ENCODE assay signal across 1 cellular context in the genomic region with DNA sequence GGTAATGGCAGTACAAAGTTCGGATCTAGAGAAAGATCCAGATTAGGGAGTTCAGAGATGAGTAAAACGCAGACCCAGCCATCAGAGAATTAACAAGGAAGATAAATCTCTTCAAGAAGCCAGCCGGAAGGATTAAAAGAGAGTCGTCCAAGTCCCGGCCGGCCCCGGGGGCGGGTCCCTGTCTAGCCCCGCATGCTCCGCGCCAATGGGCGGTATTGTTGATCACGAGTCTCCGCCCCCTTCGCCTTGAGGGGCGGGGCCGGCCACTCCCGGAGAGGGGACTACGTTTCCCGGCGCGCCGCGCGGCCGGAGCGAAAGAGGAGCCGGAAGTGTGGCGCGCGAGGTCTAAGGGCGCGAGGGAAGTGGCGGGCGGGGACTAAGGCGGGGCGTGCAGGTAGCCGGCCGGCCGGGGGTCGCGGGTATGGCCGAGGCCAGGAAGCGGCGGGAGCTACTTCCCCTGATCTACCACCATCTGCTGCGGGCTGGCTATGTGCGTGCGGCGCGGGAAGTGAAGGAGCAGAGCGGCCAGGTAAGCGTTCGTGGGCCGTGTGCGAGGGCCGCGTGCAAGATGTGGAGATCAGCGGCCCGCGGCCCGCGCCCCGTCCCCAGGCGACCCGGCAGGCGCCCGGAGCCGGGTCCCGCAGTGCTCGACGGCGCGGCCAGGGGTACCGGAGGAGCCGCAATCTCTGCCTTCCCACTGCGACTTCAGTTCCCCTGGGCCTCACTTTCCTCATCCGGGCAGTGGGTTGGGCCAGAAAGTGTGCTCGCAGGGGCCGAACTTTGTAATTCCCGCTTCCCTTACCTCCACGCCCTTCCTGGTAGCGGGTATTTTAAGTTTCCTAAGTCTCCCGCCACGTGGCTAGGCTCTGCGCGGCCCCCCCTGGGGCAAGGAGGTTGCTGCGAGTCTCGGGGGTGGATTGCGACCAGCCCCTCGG.
TF ChIP-seq lines count a peak whose summit lies in the region.

A gene with protein sequence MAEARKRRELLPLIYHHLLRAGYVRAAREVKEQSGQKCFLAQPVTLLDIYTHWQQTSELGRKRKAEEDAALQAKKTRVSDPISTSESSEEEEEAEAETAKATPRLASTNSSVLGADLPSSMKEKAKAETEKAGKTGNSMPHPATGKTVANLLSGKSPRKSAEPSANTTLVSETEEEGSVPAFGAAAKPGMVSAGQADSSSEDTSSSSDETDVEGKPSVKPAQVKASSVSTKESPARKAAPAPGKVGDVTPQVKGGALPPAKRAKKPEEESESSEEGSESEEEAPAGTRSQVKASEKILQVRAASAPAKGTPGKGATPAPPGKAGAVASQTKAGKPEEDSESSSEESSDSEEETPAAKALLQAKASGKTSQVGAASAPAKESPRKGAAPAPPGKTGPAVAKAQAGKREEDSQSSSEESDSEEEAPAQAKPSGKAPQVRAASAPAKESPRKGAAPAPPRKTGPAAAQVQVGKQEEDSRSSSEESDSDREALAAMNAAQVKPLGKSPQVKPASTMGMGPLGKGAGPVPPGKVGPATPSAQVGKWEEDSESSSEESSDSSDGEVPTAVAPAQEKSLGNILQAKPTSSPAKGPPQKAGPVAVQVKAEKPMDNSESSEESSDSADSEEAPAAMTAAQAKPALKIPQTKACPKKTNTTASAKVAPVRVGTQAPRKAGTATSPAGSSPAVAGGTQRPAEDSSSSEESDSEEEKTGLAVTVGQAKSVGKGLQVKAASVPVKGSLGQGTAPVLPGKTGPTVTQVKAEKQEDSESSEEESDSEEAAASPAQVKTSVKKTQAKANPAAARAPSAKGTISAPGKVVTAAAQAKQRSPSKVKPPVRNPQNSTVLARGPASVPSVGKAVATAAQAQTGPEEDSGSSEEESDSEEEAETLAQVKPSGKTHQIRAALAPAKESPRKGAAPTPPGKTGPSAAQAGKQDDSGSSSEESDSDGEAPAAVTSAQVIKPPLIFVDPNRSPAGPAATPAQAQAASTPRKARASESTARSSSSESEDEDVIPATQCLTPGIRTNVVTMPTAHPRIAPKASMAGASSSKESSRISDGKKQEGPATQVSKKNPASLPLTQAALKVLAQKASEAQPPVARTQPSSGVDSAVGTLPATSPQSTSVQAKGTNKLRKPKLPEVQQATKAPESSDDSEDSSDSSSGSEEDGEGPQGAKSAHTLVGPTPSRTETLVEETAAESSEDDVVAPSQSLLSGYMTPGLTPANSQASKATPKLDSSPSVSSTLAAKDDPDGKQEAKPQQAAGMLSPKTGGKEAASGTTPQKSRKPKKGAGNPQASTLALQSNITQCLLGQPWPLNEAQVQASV (N-terminal part only) (plus strand): TSS at position 372 of the 935 bp plus-strand sequence. CDS start 50 bp downstream, at position 422.

TF ChIP-seq in A549, 52 proteins besides CTCF, POLR2A, EP300 and RAD21 (continued from another document):
- TF ChIP-seq NR3C1 (IDR thresholded peaks at IDR 0.05) = no peak
- TF ChIP-seq GATA3 (IDR thresholded peaks at IDR 0.05; ENCODE audit: borderline replicate concordance) = no peak
- TF ChIP-seq MYC (IDR thresholded peaks at IDR 0.05; ENCODE audit: borderline replicate concordance, low read length) = peak; percentile 87; the same call in 1 of the 2 replicates
- no peak for TF ChIP-seq RNF2 (IDR thresholded peaks at IDR 0.05; ENCODE audit: borderline replicate concordance, low read depth)
- TF ChIP-seq HEYL (CRISPR knock-in tag; IDR thresholded peaks at IDR 0.05) = no peak
- TF ChIP-seq RARB (CRISPR knock-in tag; IDR thresholded peaks at IDR 0.05) = no peak
- TF ChIP-seq FOSL2 (IDR thresholded peaks at IDR 0.05) = no peak
- no peak for TF ChIP-seq FOSL2 (CRISPR knock-in tag; IDR thresholded peaks at IDR 0.05)
- TF ChIP-seq KDM1A (IDR thresholded peaks at IDR 0.05; ENCODE audit: low read depth) = peak; percentile 83; the same call in 1 of the 2 replicates
- no peak for TF ChIP-seq FOSB (CRISPR knock-in tag; IDR thresholded peaks at IDR 0.05)
- no peak for TF ChIP-seq CEBPB (IDR thresholded peaks at IDR 0.05)
- TF ChIP-seq CHD4 (IDR thresholded peaks at IDR 0.05; ENCODE audit: borderline replicate concordance) = 0 out of 2 replicates have a peak, but pooled peaks have one; percentile 30
- no peak for TF ChIP-seq FOXS1 (CRISPR knock-in tag; IDR thresholded peaks at IDR 0.05)
- TF ChIP-seq SMC3 (IDR thresholded peaks at IDR 0.05) = no peak
- TF ChIP-seq EHMT2 (IDR thresholded peaks at IDR 0.05; ENCODE audit: low read depth) = no peak
- TF ChIP-seq HOXB5 (CRISPR knock-in tag; IDR thresholded peaks at IDR 0.05) = no peak
- TF ChIP-seq HES2 (IDR thresholded peaks at IDR 0.05) = no peak
- TF ChIP-seq ZSCAN20 (CRISPR knock-in tag; IDR thresholded peaks at IDR 0.05) = no peak
- TF ChIP-seq, protein P1, sequence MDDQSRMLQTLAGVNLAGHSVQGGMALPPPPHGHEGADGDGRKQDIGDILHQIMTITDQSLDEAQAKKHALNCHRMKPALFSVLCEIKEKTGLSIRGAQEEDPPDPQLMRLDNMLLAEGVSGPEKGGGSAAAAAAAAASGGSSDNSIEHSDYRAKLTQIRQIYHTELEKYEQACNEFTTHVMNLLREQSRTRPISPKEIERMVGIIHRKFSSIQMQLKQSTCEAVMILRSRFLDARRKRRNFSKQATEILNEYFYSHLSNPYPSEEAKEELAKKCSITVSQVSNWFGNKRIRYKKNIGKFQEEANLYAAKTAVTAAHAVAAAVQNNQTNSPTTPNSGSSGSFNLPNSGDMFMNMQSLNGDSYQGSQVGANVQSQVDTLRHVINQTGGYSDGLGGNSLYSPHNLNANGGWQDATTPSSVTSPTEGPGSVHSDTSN (IDR thresholded peaks at IDR 0.05) = peak; percentile 12; the same call in 1 of the 2 replicates
- TF ChIP-seq EHF (CRISPR knock-in tag; IDR thresholded peaks at IDR 0.05) = no peak
- no peak for TF ChIP-seq CBX2 (IDR thresholded peaks at IDR 0.05; ENCODE audit: borderline replicate concordance, low read depth)
- TF ChIP-seq, protein P2, sequence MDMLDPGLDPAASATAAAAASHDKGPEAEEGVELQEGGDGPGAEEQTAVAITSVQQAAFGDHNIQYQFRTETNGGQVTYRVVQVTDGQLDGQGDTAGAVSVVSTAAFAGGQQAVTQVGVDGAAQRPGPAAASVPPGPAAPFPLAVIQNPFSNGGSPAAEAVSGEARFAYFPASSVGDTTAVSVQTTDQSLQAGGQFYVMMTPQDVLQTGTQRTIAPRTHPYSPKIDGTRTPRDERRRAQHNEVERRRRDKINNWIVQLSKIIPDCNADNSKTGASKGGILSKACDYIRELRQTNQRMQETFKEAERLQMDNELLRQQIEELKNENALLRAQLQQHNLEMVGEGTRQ (IDR thresholded peaks at IDR 0.05) = peak; percentile 27; the same call in 1 of the 2 replicates
- peak; percentile 47; the same call in 1 of the 2 replicates for TF ChIP-seq KDM5A (IDR thresholded peaks at IDR 0.05)
- TF ChIP-seq ELK1 (IDR thresholded peaks at IDR 0.05; ENCODE audit: low read depth, low read length) = no peak
- TF ChIP-seq MAFK (IDR thresholded peaks at IDR 0.05; ENCODE audit: partially characterized antibody) = no peak
- TF ChIP-seq TP53 (CRISPR knock-in tag; IDR thresholded peaks at IDR 0.05) = no peak
- TF ChIP-seq HDAC2 (IDR thresholded peaks at IDR 0.05) = 0 out of 2 replicates have a peak, but pooled peaks have one; percentile 79
- TF ChIP-seq, protein P3, sequence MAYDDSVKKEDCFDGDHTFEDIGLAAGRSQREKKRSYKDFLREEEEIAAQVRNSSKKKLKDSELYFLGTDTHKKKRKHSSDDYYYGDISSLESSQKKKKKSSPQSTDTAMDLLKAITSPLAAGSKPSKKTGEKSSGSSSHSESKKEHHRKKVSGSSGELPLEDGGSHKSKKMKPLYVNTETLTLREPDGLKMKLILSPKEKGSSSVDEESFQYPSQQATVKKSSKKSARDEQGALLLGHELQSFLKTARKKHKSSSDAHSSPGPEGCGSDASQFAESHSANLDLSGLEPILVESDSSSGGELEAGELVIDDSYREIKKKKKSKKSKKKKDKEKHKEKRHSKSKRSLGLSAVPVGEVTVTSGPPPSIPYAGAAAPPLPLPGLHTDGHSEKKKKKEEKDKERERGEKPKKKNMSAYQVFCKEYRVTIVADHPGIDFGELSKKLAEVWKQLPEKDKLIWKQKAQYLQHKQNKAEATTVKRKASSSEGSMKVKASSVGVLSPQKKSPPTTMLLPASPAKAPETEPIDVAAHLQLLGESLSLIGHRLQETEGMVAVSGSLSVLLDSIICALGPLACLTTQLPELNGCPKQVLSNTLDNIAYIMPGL (CRISPR knock-in tag; IDR thresholded peaks at IDR 0.05; ENCODE audit: borderline replicate concordance) = no peak
- no peak for TF ChIP-seq HOXB13 (CRISPR knock-in tag; IDR thresholded peaks at IDR 0.05; ENCODE audit: low read depth)
- TF ChIP-seq PHF8 (IDR thresholded peaks at IDR 0.05; ENCODE audit: borderline replicate concordance, low read depth) = peak; percentile 87
- no peak for TF ChIP-seq ZC3H11A (IDR thresholded peaks at IDR 0.05)
- peak; percentile 40; the same call in 1 of the 2 replicates for TF ChIP-seq E2F6 (IDR thresholded peaks at IDR 0.05; ENCODE audit: borderline replicate concordance, low read depth)
- TF ChIP-seq POLR2AphosphoS2 (conservative IDR thresholded peaks at IDR 0.05; ENCODE audit: low read length) = no peak
- no peak for TF ChIP-seq CBX8 (IDR thresholded peaks at IDR 0.05)
- TF ChIP-seq ZNF302 (CRISPR knock-in tag; IDR thresholded peaks at IDR 0.05) = no peak
- TF ChIP-seq RCOR1 (IDR thresholded peaks at IDR 0.05; ENCODE audit: low read depth, low read length) = no peak
- TF ChIP-seq, protein P4, sequence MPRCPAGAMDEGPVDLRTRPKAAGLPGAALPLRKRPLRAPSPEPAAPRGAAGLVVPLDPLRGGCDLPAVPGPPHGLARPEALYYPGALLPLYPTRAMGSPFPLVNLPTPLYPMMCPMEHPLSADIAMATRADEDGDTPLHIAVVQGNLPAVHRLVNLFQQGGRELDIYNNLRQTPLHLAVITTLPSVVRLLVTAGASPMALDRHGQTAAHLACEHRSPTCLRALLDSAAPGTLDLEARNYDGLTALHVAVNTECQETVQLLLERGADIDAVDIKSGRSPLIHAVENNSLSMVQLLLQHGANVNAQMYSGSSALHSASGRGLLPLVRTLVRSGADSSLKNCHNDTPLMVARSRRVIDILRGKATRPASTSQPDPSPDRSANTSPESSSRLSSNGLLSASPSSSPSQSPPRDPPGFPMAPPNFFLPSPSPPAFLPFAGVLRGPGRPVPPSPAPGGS (IDR thresholded peaks at IDR 0.05) = 0 out of 3 replicates have a peak, but pooled peaks have one; percentile 38
- TF ChIP-seq, protein P5, sequence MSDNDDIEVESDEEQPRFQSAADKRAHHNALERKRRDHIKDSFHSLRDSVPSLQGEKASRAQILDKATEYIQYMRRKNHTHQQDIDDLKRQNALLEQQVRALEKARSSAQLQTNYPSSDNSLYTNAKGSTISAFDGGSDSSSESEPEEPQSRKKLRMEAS (IDR thresholded peaks at IDR 0.05) = peak; percentile 79
- TF ChIP-seq ZFP36 (IDR thresholded peaks at IDR 0.05; ENCODE audit: borderline replicate concordance, partially characterized antibody) = no peak
- TF ChIP-seq SREBF2 (IDR thresholded peaks at IDR 0.05) = no peak
